Comparison of ENCODE assay signal across 27 cellular contexts in the genomic region with DNA sequence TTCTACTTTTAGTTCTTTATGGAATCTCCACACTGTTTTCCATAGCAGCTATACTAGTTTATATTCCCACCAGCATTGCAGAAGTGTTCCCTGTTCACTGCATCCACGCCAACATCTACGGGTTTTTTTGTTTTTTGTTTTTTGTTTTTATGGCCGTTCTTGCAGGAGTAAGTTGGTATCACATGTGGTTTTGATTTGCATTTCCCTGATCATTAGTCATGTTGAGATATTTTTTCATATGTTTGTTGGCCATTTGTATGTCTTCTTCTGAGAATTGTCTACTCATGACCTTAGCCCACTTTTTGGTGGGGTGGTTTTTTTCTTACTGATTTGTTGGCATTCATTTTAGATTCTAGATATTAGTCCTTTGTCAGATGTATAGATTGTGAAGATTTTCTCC.
A peak's percentile ranks its signal among the peaks of the same experiment; 100 is the strongest.
DNase-seq lines count a peak whose midpoint lies in the region; ATAC-seq and TF ChIP-seq lines count a peak whose summit lies in the region.
"Had no signal": no experiment of that assay in that cellular context is flagged by ENCODE, and none has a peak within 500 bp of the region (broad histone marks: within the 10 kb centered on the region; RNA-seq: fewer than 3 reads in every experiment).

No MANE protein-coding gene starts in this region.

- H3K36me3 ChIP-seq in thyroid gland: no peaks in the 10 kb centered on the region
- H3K36me3 ChIP-seq: SJSA1 had no signal

- peaks cover 22% of the 10 kb centered on the region for H3K4me1 Mint-ChIP-seq in activated T-helper 2 cell treated with anti-CD3 and anti-CD28 coated beads, Interferon-gamma antibody, Interleukin-2, Interleukin-4, amounts not matched to agents 10 μg/mL and 5 μg/mL and 100 μg/mL, durations not matched to agents 14 hours and 24 hours and 36 hours (ENCODE audit: low read depth)

- no peak for TF ChIP-seq POLR2A in thyroid gland (IDR thresholded peaks at IDR 0.05)

- H3K36me3 Mint-ChIP-seq in activated T-helper 2 cell treated with anti-CD3 and anti-CD28 coated beads, Interferon-gamma antibody, Interleukin-2, Interleukin-4, amounts not matched to agents 10 μg/mL and 5 μg/mL and 100 μg/mL, durations not matched to agents 14 hours and 24 hours and 36 hours (ENCODE audit: low read depth): peaks cover 54% of the 10 kb centered on the region

- H3K4me1 ChIP-seq in thyroid gland: peaks cover 0 to 8% of the 10 kb centered on the region in 2 donors
- H3K4me1 ChIP-seq: SJSA1 had no signal

- H3K27ac Mint-ChIP-seq in activated T-helper 2 cell treated with anti-CD3 and anti-CD28 coated beads, Interferon-gamma antibody, Interleukin-2, Interleukin-4, amounts not matched to agents 10 μg/mL and 5 μg/mL and 100 μg/mL, durations not matched to agents 14 hours and 24 hours and 36 hours: peak overlapping the region; percentile 43
- H3K27ac Mint-ChIP-seq: CD4-positive, alpha-beta T cell had no signal

- intact Hi-C loops in activated T-helper 2 cell treated with anti-CD3 and anti-CD28 coated beads, Interferon-gamma antibody, Interleukin-2, Interleukin-4, amounts not matched to agents 10 μg/mL and 5 μg/mL and 100 μg/mL, durations not matched to agents 14 hours and 24 hours and 36 hours (cut with micrococcal nuclease): no loop called here
- intact Hi-C loops in thyroid gland (cut with DNase I): no loop called here

- no peaks in the 10 kb centered on the region for H3K27me3 ChIP-seq in thyroid gland
- H3K27me3 ChIP-seq: BLaER1 treated with 17β-estradiol and CSF1 and Interleukin-3, amounts not matched to agents 10 nM and 100 nM; SJSA1 had no signal

- WGBS in thyroid gland, 2 donors: 88 to 92% methylated on average over 3 of the region's 3 CpGs

- no peaks in the 10 kb centered on the region for H3K27me3 Mint-ChIP-seq in activated T-helper 2 cell treated with anti-CD3 and anti-CD28 coated beads, Interferon-gamma antibody, Interleukin-2, Interleukin-4, amounts not matched to agents 10 μg/mL and 5 μg/mL and 100 μg/mL, durations not matched to agents 14 hours and 24 hours and 36 hours (ENCODE audit: low read depth)
- H3K27me3 Mint-ChIP-seq: CD4-positive, alpha-beta T cell had no signal

- TF ChIP-seq CTCF in AG09309 (IDR thresholded peaks at IDR 0.05; ENCODE audit: control insufficient read depth, insufficient read depth, low read depth, low read length, missing control alignments) (no peak), HFF-Myc (IDR thresholded peaks at IDR 0.05; ENCODE audit: low read depth, low read length, missing control alignments) (no peak), thyroid gland (IDR thresholded peaks at IDR 0.05) (no peak)

- no peak for ATAC-seq in GM18520 (IDR thresholded peaks at IDR 0.05; ENCODE audit: unreplicated experiment)
- ATAC-seq: HCT116, HepG2, K562, PC-3 had no signal

- H3K9me3 ChIP-seq in thyroid gland: no peaks in the 10 kb centered on the region
- H3K9me3 ChIP-seq: SJSA1 had no signal

- H3K4me3 ChIP-seq in AG09309 (ENCODE audit: control insufficient read depth, low read depth, low read length) (no peak overlapping the region), HFF-Myc (replicated peaks; ENCODE audit: low read depth, low read length) (no peak overlapping the region), thyroid gland (replicated peaks in 1 of 3) (no peak overlapping the region)
- H3K4me3 ChIP-seq: BLaER1 treated with 17β-estradiol and CSF1 and Interleukin-3, amounts not matched to agents 10 nM and 100 nM; K562; SJSA1 had no signal

- no peak overlapping the region for H3K4me3 Mint-ChIP-seq in activated T-helper 2 cell treated with anti-CD3 and anti-CD28 coated beads, Interferon-gamma antibody, Interleukin-2, Interleukin-4, amounts not matched to agents 10 μg/mL and 5 μg/mL and 100 μg/mL, durations not matched to agents 14 hours and 24 hours and 36 hours (ENCODE audit: low read depth)
- H3K4me3 Mint-ChIP-seq: CD4-positive, alpha-beta T cell had no signal

- DNase-seq in AG09309 (ENCODE audit: low read depth): peak; percentile 42
- peak; percentile 31 for DNase-seq in HFF-Myc (ENCODE audit: extremely low read depth, low read depth)
- DNase-seq in activated T-helper 2 cell treated with anti-CD3 and anti-CD28 coated beads, Interferon-gamma antibody, Interleukin-2, Interleukin-4, amounts not matched to agents 10 μg/mL and 5 μg/mL and 100 μg/mL, durations not matched to agents 14 hours and 24 hours and 36 hours (ENCODE audit: low spot score): no peak
- DNase-seq in fibroblast of peridontal ligament (ENCODE audit: extremely low read depth): peak; percentile 49
- DNase-seq in retina: no peak
- no peak for DNase-seq in NCI-H2029 (lab: John Stamatoyannopoulos, UW)
- no peak for DNase-seq in thyroid gland
- DNase-seq: 8988T; AML-193; CD4-positive, alpha-beta T cell; Kasumi-1; MV-4-11; NCI-H1105; NCI-H1436 treated with DMSO at 0.1 percent for 48 hours; NCI-H187 treated with DMSO at 0.1 percent for 48 hours; NCI-H2107; NCI-H446; NCI-H524 treated with DMSO at 0.1 percent for 48 hours; NCI-H774; PC-3; Right ventricle myocardium superior had no signal

- H3K9me3 Mint-ChIP-seq in activated T-helper 2 cell treated with anti-CD3 and anti-CD28 coated beads, Interferon-gamma antibody, Interleukin-2, Interleukin-4, amounts not matched to agents 10 μg/mL and 5 μg/mL and 100 μg/mL, durations not matched to agents 14 hours and 24 hours and 36 hours: peaks cover 25% of the 10 kb centered on the region
- H3K9me3 Mint-ChIP-seq: CD4-positive, alpha-beta T cell had no signal

- no peak overlapping the region for H3K27ac ChIP-seq in thyroid gland
- H3K27ac ChIP-seq: BLaER1 treated with 17β-estradiol and CSF1 and Interleukin-3, amounts not matched to agents 10 nM and 100 nM; SJSA1 had no signal

Comparison
In these comparisons a context has a peak if more than half of its experiments do, and no peak if none do; other contexts are left out.
1. DNase-seq: peak in AG09309 (single experiment), HFF-Myc (single experiment) and fibroblast of peridontal ligament (single experiment); none in activated T-helper 2 cell treated with anti-CD3 and anti-CD28 coated beads, Interferon-gamma antibody, Interleukin-2, Interleukin-4, amounts not matched to agents 10 μg/mL and 5 μg/mL and 100 μg/mL, durations not matched to agents 14 hours and 24 hours and 36 hours (single experiment), retina (single experiment), NCI-H2029 (single experiment) and thyroid gland (0 of 2).